In the genomic region with DNA sequence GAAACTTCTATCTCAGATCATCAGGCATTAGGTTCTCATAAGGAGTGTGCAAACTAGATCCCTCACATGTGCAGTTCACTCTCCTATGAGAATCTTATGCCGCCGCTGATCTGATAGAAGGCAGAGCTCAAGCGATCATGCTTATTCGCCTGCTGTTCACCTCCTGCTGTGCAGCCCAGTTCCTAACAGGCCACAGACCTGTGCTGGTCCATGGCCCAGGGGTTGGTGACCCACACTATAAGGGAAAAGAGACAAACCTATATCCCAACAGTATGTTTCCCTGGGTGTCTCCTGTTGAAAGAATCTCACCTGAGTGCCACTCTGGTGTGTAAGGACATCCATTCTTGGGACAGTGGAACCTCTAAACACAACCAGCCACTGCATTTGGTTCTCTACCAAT, we compare ENCODE assay signal across 24 cellular contexts.
"Had no signal": no experiment of that assay in that cellular context is flagged by ENCODE, and none has a peak within 500 bp of the region (broad histone marks: within the 10 kb centered on the region; RNA-seq: fewer than 3 reads in every experiment).

No MANE protein-coding gene starts in this region.

- H3K4me3 ChIP-seq: stomach, suprapubic skin, testis, thoracic aorta, thyroid gland, tibial artery, tibial nerve, transverse colon, upper lobe of left lung, upper lobe of right lung, uterus, vagina had no signal

- H3K27ac ChIP-seq: stomach, suprapubic skin, testis, thoracic aorta, thyroid gland, tibial artery, tibial nerve, transverse colon, upper lobe of left lung, upper lobe of right lung, uterus, vagina had no signal

- H3K27me3 ChIP-seq: suprapubic skin, testis, thyroid gland, tibial artery, tibial nerve, transverse colon, upper lobe of left lung, upper lobe of right lung, uterus, vagina had no signal

- H3K9me3 ChIP-seq: stomach, suprapubic skin, testis, thoracic aorta, thyroid gland, tibial artery, transverse colon, upper lobe of left lung, upper lobe of right lung, uterus, vagina had no signal

- H3K36me3 ChIP-seq: stomach, suprapubic skin, thoracic aorta, thyroid gland, tibial artery, tibial nerve, transverse colon, upper lobe of left lung, upper lobe of right lung, uterus, vagina had no signal

- H3K4me1 ChIP-seq: stomach, suprapubic skin, testis, thyroid gland, tibial artery, tibial nerve, transverse colon, upper lobe of left lung, upper lobe of right lung, uterus, vagina had no signal

- DNase-seq: stimulated activated CD4-positive, alpha-beta T cell treated with anti-CD3 and anti-CD28 coated beads, Interleukin-2, amount 100 ng/mL, for 48 hours; stimulated activated CD4-positive, alpha-beta T cell treated with anti-CD3 and anti-CD28 coated beads, Interleukin-4, amount 100 ng/mL, for 1 hour; stimulated activated CD4-positive, alpha-beta T cell treated with anti-CD3 and anti-CD28 coated beads, Interleukin-4, amount 100 ng/mL, for 24 hours; stimulated activated CD4-positive, alpha-beta T cell treated with anti-CD3 and anti-CD28 coated beads, Interleukin-4, amount 100 ng/mL, for 4 hours; stimulated activated CD8-positive, alpha-beta memory T cell treated with anti-CD3 and anti-CD28 coated beads, Interleukin-4, amount 100 ng/mL, for 48 hours; stimulated activated naive B cell treated with anti-CD40 and anti-IgM and Interleukin-4, amounts not matched to agents 10 μg/mL and 1 μg/mL and 100 μg/mL, for 72 hours; stimulated activated naive CD4-positive, alpha-beta T cell; stimulated activated naive CD4-positive, alpha-beta T cell treated with Interleukin-2 at 50 U/mL for 16 hours; stimulated activated naive CD8-positive, alpha-beta T cell treated with anti-CD3 and anti-CD28 coated beads, Interleukin-15, amount 100 ng/mL, for 72 hours; stimulated activated naive CD8-positive, alpha-beta T cell treated with anti-CD3 and anti-CD28 coated beads, Interleukin-15, Interleukin-2, amounts not matched to agents 100 U/mL and 50 U/mL, for 24 hours; stomach; substantia nigra; testis; thyroid gland; tibial artery; transverse colon; trophoblast cell; upper lobe of left lung; upper lobe of right lung; uterus had no signal
